ENCODE assay signal across 16 cellular contexts in genomic region chr2:168239281-168239680, GRCh38. TPM values are rescaled to one million over a fixed set of nuclear protein-coding genes. Genes with fewer than 3 reads are reported as not detected.
DNase-seq lines count a peak whose midpoint lies in the region; ATAC-seq, FAIRE-seq and TF ChIP-seq lines count a peak whose summit lies in the region.
"Had no signal": no experiment of that assay in that cellular context is flagged by ENCODE, and none has a peak within 500 bp of the region (broad histone marks: within the 10 kb centered on the region; RNA-seq: fewer than 3 reads in every experiment).

No MANE protein-coding gene starts in this region.

- H3K27ac ChIP-seq in smooth muscle cell (ENCODE audit: low read depth): peak overlapping the region; percentile 97
- H3K27ac ChIP-seq in OCI-LY7 (ENCODE audit: low read depth, low read length, poor library complexity, severe bottlenecking): no peak overlapping the region
- H3K27ac ChIP-seq: A549 had no signal

- peak; percentile 81 for FAIRE-seq in D721Med (lab: Jason Lieb, UNC)
- FAIRE-seq: A549, GM19239, H1 had no signal

- H2AFZ ChIP-seq in Loucy (ENCODE audit: low read length): no peak overlapping the region
- no peak overlapping the region for H2AFZ ChIP-seq in smooth muscle cell (ENCODE audit: low read depth)
- no peak overlapping the region for H2AFZ ChIP-seq in OCI-LY7 (ENCODE audit: low read length)

- CTCF ChIA-PET in OCI-LY7 (lab: Charles Lee; ENCODE audit: unreplicated experiment): no interaction called here

- POLR2A ChIA-PET in OCI-LY7 (lab: Charles Lee): interaction anchor here (0.5 to 1.1 kb wide), 2 partner anchors 8 to 496 kb away, joined by 3 to 4 read pairs; no protein-coding TSS in a partner anchor

- H3K4me3 ChIP-seq in Loucy (ENCODE audit: low read length, poor library complexity, severe bottlenecking) (no peak overlapping the region), smooth muscle cell (no peak overlapping the region), OCI-LY7 (ENCODE audit: low read depth, low read length, poor library complexity, severe bottlenecking) (no peak overlapping the region)
- H3K4me3 ChIP-seq: A549, HAP-1 had no signal

- no peak for ATAC-seq in HG02840 (IDR thresholded peaks at IDR 0.05; ENCODE audit: low FRiP score, unreplicated experiment)
- ATAC-seq: A549; CD8-positive, alpha-beta T cell had no signal

- H3K36me3 ChIP-seq in Loucy (ENCODE audit: insufficient read depth, low read length): no peaks in the 10 kb centered on the region
- no peaks in the 10 kb centered on the region for H3K36me3 ChIP-seq in smooth muscle cell (ENCODE audit: low read depth)
- H3K36me3 ChIP-seq in OCI-LY7 (ENCODE audit: insufficient read depth, low read length): peaks cover 7% of the 10 kb centered on the region; the same call in 1 of the 2 replicates
- H3K36me3 ChIP-seq: HAP-1 had no signal

- H3K9me2 ChIP-seq in Loucy (replicated peaks; ENCODE audit: low read depth, low read length) (no peaks in the 10 kb centered on the region), OCI-LY7 (ENCODE audit: insufficient read depth, low read length) (no peaks in the 10 kb centered on the region)

- no TSS peak for BruUV-seq in OCI-LY7 (replicated peaks; lab: Mats Ljungman, UMichigan)

- TF ChIP-seq CTCF in D721Med (IDR thresholded peaks at IDR 0.05; ENCODE audit: insufficient read depth, missing control alignments) (no peak), Loucy (conservative IDR thresholded peaks at IDR 0.05; ENCODE audit: low read length) (no peak), smooth muscle cell (IDR thresholded peaks at IDR 0.05; ENCODE audit: borderline replicate concordance, insufficient read depth, poor library complexity, severe bottlenecking) (no peak), OCI-LY7 (conservative IDR thresholded peaks at IDR 0.05; ENCODE audit: low read length) (no peak)

- peak overlapping the region; percentile 77 for H3K4me2 ChIP-seq in Loucy (ENCODE audit: low read depth, low read length, poor library complexity, severe bottlenecking)
- peak overlapping the region; percentile 8 for H3K4me2 ChIP-seq in smooth muscle cell
- no peak overlapping the region for H3K4me2 ChIP-seq in OCI-LY7 (ENCODE audit: low read length)
- H3K4me2 ChIP-seq: A549 had no signal

- no peak overlapping the region for H3K9ac ChIP-seq in Loucy (ENCODE audit: low read depth, low read length, poor library complexity, severe bottlenecking)
- H3K9ac ChIP-seq in smooth muscle cell (ENCODE audit: low read depth): no peak overlapping the region

- H3F3A ChIP-seq in Loucy (ENCODE audit: low read depth) (no peaks in the 10 kb centered on the region), smooth muscle cell (ENCODE audit: low read depth) (peaks cover 5% of the 10 kb centered on the region)

- 57% methylated on average over 5 of the region's 5 CpGs for WGBS in smooth muscle cell (ENCODE audit: low lambda C conversion rate)

- intact Hi-C loops in OCI-LY7 (cut with micrococcal nuclease; ENCODE audit: unreplicated experiment): no loop called here

- H3K4me1 ChIP-seq in Loucy (ENCODE audit: insufficient read depth, low read length, poor library complexity, severe bottlenecking) (peaks cover 69% of the 10 kb centered on the region), smooth muscle cell (ENCODE audit: low read depth) (peaks cover 14% of the 10 kb centered on the region), OCI-LY7 (ENCODE audit: insufficient read depth, low read length, poor library complexity, severe bottlenecking) (peaks cover 11% of the 10 kb centered on the region)

- H3K27me3 ChIP-seq in Loucy (ENCODE audit: insufficient read depth, low read length, poor library complexity, severe bottlenecking): no peaks in the 10 kb centered on the region
- no peaks in the 10 kb centered on the region for H3K27me3 ChIP-seq in smooth muscle cell (ENCODE audit: low read depth)

- peaks cover 55% of the 10 kb centered on the region for H4K20me1 ChIP-seq in Loucy (ENCODE audit: insufficient read depth, low read length, poor library complexity, severe bottlenecking)
- peaks cover 3% of the 10 kb centered on the region for H4K20me1 ChIP-seq in smooth muscle cell (ENCODE audit: low read depth)
- H4K20me1 ChIP-seq in OCI-LY7 (ENCODE audit: insufficient read depth, low read length): peaks cover 14% of the 10 kb centered on the region

- H3K79me2 ChIP-seq in Loucy (ENCODE audit: insufficient read depth, low read length) (peaks cover 71% of the 10 kb centered on the region), smooth muscle cell (ENCODE audit: low read depth) (peaks cover 68% of the 10 kb centered on the region), OCI-LY7 (ENCODE audit: insufficient read depth, low read depth, low read length) (peaks cover 18% of the 10 kb centered on the region)

- peak; percentile 45 for DNase-seq in D721Med (ENCODE audit: insufficient read length, low spot score)
- peak; percentile 90 for DNase-seq in NCI-H82 treated with DMSO at 0.1 percent for 48 hours (lab: John Stamatoyannopoulos, UW; ENCODE audit: unreplicated experiment)
- no peak for DNase-seq in smooth muscle cell (lab: John Stamatoyannopoulos, UW; ENCODE audit: unreplicated experiment)
- DNase-seq in OCI-LY7 (ENCODE audit: low spot score): no peak
- DNase-seq in HT-29 (ENCODE audit: low spot score): no peak
- DNase-seq: CD8-positive, alpha-beta T cell; COR-L47; DMS53; GF-D8; HFFc6 had no signal

- H3K9me3 ChIP-seq in Loucy (ENCODE audit: insufficient read depth, low read depth, low read length): no peaks in the 10 kb centered on the region
- H3K9me3 ChIP-seq in smooth muscle cell (replicated peaks; ENCODE audit: low read depth): no peaks in the 10 kb centered on the region
- 0 out of 2 replicates have a peak, but pooled peaks cover 7% of the 10 kb centered on the region for H3K9me3 ChIP-seq in OCI-LY7 (ENCODE audit: low read length)
- H3K9me3 ChIP-seq: A549, HAP-1 had no signal

RNA-seq across cellular contexts. Expression of gene STK39, which starts 8.1 kb away (rescaled TPM):
- 32.1 and 37.8 TPM in 2 replicates for total RNA-seq in smooth muscle cell
- polyA plus RNA-seq in smooth muscle cell: 18.8 and 21.1 TPM in 2 replicates
- total RNA-seq in OCI-LY7 (2014; rRNA removed; shearing (Covaris generic)): 17.7 and 18.2 TPM in 2 replicates
- 38.7 and 41.1 TPM in 2 replicates for total RNA-seq in OCI-LY7 (2022)
- total RNA-seq in HT-29 (2014; rRNA removed; shearing (Covaris generic)): 37.7 and 37.8 TPM in 2 replicates

Comparison
In these comparisons a context has a peak if more than half of its experiments do, and no peak if none do; other contexts are left out.
1. DNase-seq: peak in D721Med (single experiment) and NCI-H82 treated with DMSO at 0.1 percent for 48 hours (single experiment); none in smooth muscle cell (single experiment), OCI-LY7 (single experiment) and HT-29 (single experiment).